In the genomic region with DNA sequence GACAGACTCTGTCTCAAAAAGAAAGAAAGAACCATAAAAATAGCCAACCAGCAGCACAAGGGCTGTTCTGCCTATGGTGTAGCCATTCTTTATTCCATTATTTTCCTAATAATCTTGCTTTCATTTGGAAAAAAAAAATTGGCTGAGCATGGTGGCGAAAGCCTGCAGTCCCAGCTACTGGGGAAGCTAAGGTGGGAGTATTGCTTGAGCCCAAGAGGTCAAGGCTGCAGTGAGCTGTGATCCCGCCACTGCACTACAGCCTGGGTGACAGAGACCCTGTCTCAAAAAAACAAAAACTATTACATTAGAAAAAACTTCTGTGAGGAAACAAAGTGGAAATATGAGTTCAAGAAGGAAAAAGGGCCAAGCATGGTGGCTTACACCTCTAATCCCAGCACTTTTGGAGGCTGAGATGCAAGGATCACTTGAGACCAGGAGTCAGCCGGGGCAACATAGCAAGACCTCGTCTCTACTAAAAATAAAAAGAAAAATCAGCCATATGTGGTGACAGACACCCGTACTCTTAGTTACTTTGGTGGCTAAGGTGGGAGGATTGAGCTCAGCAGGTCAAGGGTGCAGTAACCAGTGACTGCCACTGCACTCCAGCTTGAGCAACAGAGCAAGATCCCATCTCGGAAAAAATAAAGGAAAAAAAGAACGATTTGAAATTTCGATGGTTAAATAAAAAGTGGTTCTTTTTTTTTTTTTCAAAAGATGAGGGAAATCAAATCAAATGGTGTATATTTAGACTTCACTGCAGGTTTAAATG, we compare ENCODE assay signal across 8 cellular contexts. TPM values are rescaled to one million over a fixed set of nuclear protein-coding genes. Genes with fewer than 3 reads are reported as not detected.
DNase-seq lines count a peak whose midpoint lies in the region; ATAC-seq and TF ChIP-seq lines count a peak whose summit lies in the region.

No MANE protein-coding gene starts in this region.

- peak overlapping the region; percentile 63 for H3K27ac Mint-ChIP-seq in activated CD4-positive, alpha-beta memory T cell treated with anti-CD3 and anti-CD28 coated beads, Interleukin-2, amount 10 ng/mL, durations not matched to agents 7 days and 5 days

- ATAC-seq in foreskin keratinocyte (no peak), GM18505 (IDR thresholded peaks at IDR 0.05; ENCODE audit: unreplicated experiment) (no peak)

- TF ChIP-seq CTCF in AG04450 (IDR thresholded peaks at IDR 0.05; ENCODE audit: low read depth, low read length), result peak; percentile 44
- peak; percentile 29 for TF ChIP-seq CTCF in GM12865 (IDR thresholded peaks at IDR 0.05; ENCODE audit: insufficient read depth, low read depth, low read length, missing control alignments)
- TF ChIP-seq CTCF in foreskin keratinocyte (conservative IDR thresholded peaks at IDR 0.05), result no peak

- in situ Hi-C loops in KBM-7 (cut with MboI; ENCODE audit: low pct_unique_long_range_greater_than_20kb, low sequenced_read_pairs), result no loop called here

- H3K4me3 ChIP-seq in AG04450 (ENCODE audit: low read depth, low read length) (no peak overlapping the region), GM12865 (ENCODE audit: low read depth, low read length) (no peak overlapping the region)

- no peak for DNase-seq in AG04450 (ENCODE audit: low read depth, low spot score)
- no peak for DNase-seq in GM12865 (ENCODE audit: low read depth)
- DNase-seq in activated CD4-positive, alpha-beta memory T cell treated with anti-CD3 and anti-CD28 coated beads, Interleukin-2, amount 10 ng/mL, durations not matched to agents 7 days and 5 days, result no peak
- no peak for DNase-seq in foreskin keratinocyte
- no peak for DNase-seq in SIG-M5 (lab: John Stamatoyannopoulos, UW)
- no peak for DNase-seq in activated CD4-positive, CD25-positive, alpha-beta regulatory T cell (lab: John Stamatoyannopoulos, UW)
- DNase-seq in KBM-7, result no peak

- H3K36me3 Mint-ChIP-seq in activated CD4-positive, alpha-beta memory T cell treated with anti-CD3 and anti-CD28 coated beads, Interleukin-2, amount 10 ng/mL, durations not matched to agents 7 days and 5 days (ENCODE audit: low read depth), result peaks cover 18% of the 10 kb centered on the region

- no peak for TF ChIP-seq POLR2A in GM18505 (IDR thresholded peaks at IDR 0.05; ENCODE audit: borderline replicate concordance, extremely low read depth, insufficient read depth, insufficient read length)

- H3K9me3 Mint-ChIP-seq in activated CD4-positive, alpha-beta memory T cell treated with anti-CD3 and anti-CD28 coated beads, Interleukin-2, amount 10 ng/mL, durations not matched to agents 7 days and 5 days, result no peaks in the 10 kb centered on the region

- CTCF ChIA-PET in AG04450 (lab: Charles Lee), result interaction anchor here (0.7 to 2.6 kb wide), 9 partner anchors 8 to 1056 kb away, joined by 3 to 19 read pairs (median 4); partner anchors contain the start of gene ACBD4
- CTCF ChIA-PET in activated CD4-positive, alpha-beta memory T cell treated with anti-CD3 and anti-CD28 coated beads, Interleukin-2, amount 10 ng/mL, durations not matched to agents 7 days and 5 days (lab: Charles Lee), result interaction anchor here (0.6 to 3.8 kb wide), 15 partner anchors 12 to 383 kb away, joined by 3 to 21 read pairs (median 4); partner anchors contain the start of genes ACBD4 and NMT1

- peaks cover 30% of the 10 kb centered on the region for H3K4me1 ChIP-seq in foreskin keratinocyte

- H3K27ac ChIP-seq in AG04450 (ENCODE audit: low read depth, low read length) (no peak overlapping the region), foreskin keratinocyte (peak overlapping the region; percentile 97)

- H3K27me3 Mint-ChIP-seq in activated CD4-positive, alpha-beta memory T cell treated with anti-CD3 and anti-CD28 coated beads, Interleukin-2, amount 10 ng/mL, durations not matched to agents 7 days and 5 days, result no peaks in the 10 kb centered on the region

- POLR2A ChIA-PET in AG04450 (lab: Yijun Ruan, JAX), result interaction anchor here (0.7 to 2.5 kb wide), 4 partner anchors 12 to 204 kb away, joined by 3 to 11 read pairs (median 8); partner anchors contain the start of gene NMT1
- POLR2A ChIA-PET in activated CD4-positive, alpha-beta memory T cell treated with anti-CD3 and anti-CD28 coated beads, Interleukin-2, amount 10 ng/mL, durations not matched to agents 7 days and 5 days (lab: Charles Lee), result interaction anchor here (0.7 to 6.0 kb wide), 5 partner anchors 10 to 30 kb away, joined by 3 to 159 read pairs (median 5); partner anchors contain the start of gene NMT1

- peak overlapping the region; percentile 96 for H3K4me3 Mint-ChIP-seq in activated CD4-positive, alpha-beta memory T cell treated with anti-CD3 and anti-CD28 coated beads, Interleukin-2, amount 10 ng/mL, durations not matched to agents 7 days and 5 days

- H3K4me1 Mint-ChIP-seq in activated CD4-positive, alpha-beta memory T cell treated with anti-CD3 and anti-CD28 coated beads, Interleukin-2, amount 10 ng/mL, durations not matched to agents 7 days and 5 days, result peaks cover 42% of the 10 kb centered on the region

- no peaks in the 10 kb centered on the region for H3K27me3 ChIP-seq in AG04450 (ENCODE audit: control insufficient read depth, insufficient read depth, low read length)
- no peaks in the 10 kb centered on the region for H3K27me3 ChIP-seq in foreskin keratinocyte

- no peaks in the 10 kb centered on the region for H3K9me3 ChIP-seq in AG04450 (ENCODE audit: control insufficient read depth, insufficient read depth, low read length)

RNA-seq across cellular contexts. Expression of gene DCAKD, which starts 2.5 kb away (rescaled TPM):
- polyA plus RNA-seq in AG04450 (2011; rRNA removed) (21.8 and 29.1 TPM in 2 replicates), foreskin keratinocyte (19.8 and 21.1 TPM in 2 replicates)
- polyA minus RNA-seq in AG04450 (2011; rRNA and poly(A)+ RNA removed), result 50.3 and 67.2 TPM in 2 replicates
- 10 to 100 TPM; 25.9 to 26.2 TPM for total RNA-seq in activated CD4-positive, alpha-beta memory T cell treated with anti-CD3 and anti-CD28 coated beads, Interleukin-2, amount 10 ng/mL, durations not matched to agents 7 days and 5 days
- 30.4 and 30.8 TPM in 2 replicates for total RNA-seq in foreskin keratinocyte

RNA-seq across cellular contexts. Expression of gene NMT1, which starts 12.1 kb away (rescaled TPM):
- polyA plus RNA-seq in AG04450 (2011; rRNA removed) (60.6 and 63.6 TPM in 2 replicates), foreskin keratinocyte (188 and 193 TPM in 2 replicates)
- polyA minus RNA-seq in AG04450 (2011; rRNA and poly(A)+ RNA removed), result 62.0 and 70.9 TPM in 2 replicates
- total RNA-seq in activated CD4-positive, alpha-beta memory T cell treated with anti-CD3 and anti-CD28 coated beads, Interleukin-2, amount 10 ng/mL, durations not matched to agents 7 days and 5 days, result 100 to 1,000 TPM; 114 TPM
- total RNA-seq in foreskin keratinocyte, result 90.9 and 109 TPM in 2 replicates
